In genomic region chr1:38029081-38029681, GRCh38 we compare ENCODE assay signal across 9 cellular contexts. TPM values are rescaled to one million over a fixed set of nuclear protein-coding genes. Genes with fewer than 3 reads are reported as not detected.
A peak's percentile ranks its signal among the peaks of the same experiment; 100 is the strongest.
DNase-seq lines count a peak whose midpoint lies in the region; ATAC-seq and TF ChIP-seq lines count a peak whose summit lies in the region.
"Had no signal": no experiment of that assay in that cellular context is flagged by ENCODE, and none has a peak within 500 bp of the region (broad histone marks: within the 10 kb centered on the region; RNA-seq: fewer than 3 reads in every experiment).

No MANE protein-coding gene starts in this region.

- H3K4me2 ChIP-seq in PC-3 (ENCODE audit: low read length) (peak overlapping the region; percentile 72), smooth muscle cell (peak overlapping the region; percentile 82)

- peak overlapping the region; percentile 18; the same call in 1 of the 2 replicates for H3K9ac ChIP-seq in PC-3 (ENCODE audit: low read length)
- no peak overlapping the region for H3K9ac ChIP-seq in smooth muscle cell (ENCODE audit: low read depth)

- DNase-seq in NCI-H82 (lab: John Stamatoyannopoulos, UW) = peak; percentile 80
- no peak for DNase-seq in NCI-H82 treated with DMSO at 0.1 percent for 48 hours (lab: John Stamatoyannopoulos, UW; ENCODE audit: unreplicated experiment)
- DNase-seq in PC-3 = no peak
- DNase-seq in glutamatergic neuron = peak; percentile 56
- DNase-seq in smooth muscle cell (lab: John Stamatoyannopoulos, UW; ENCODE audit: unreplicated experiment) = no peak
- no peak for DNase-seq in stimulated activated CD4-positive, alpha-beta T cell treated with anti-CD3 and anti-CD28 coated beads, Interleukin-4, amount 100 ng/mL, for 4 hours
- DNase-seq in superior temporal gyrus (ENCODE audit: extremely low spot score) = no peak
- no peak for DNase-seq in GDM1 (lab: John Stamatoyannopoulos, UW)

- no peak overlapping the region for H3K4me3 ChIP-seq in PC-3 (ENCODE audit: low read length)
- H3K4me3 ChIP-seq in smooth muscle cell = no peak overlapping the region

- peak overlapping the region; percentile 65 for H3K27ac ChIP-seq in PC-3 (ENCODE audit: low read length)
- peak overlapping the region; percentile 83 for H3K27ac ChIP-seq in smooth muscle cell (ENCODE audit: low read depth)

- intact Hi-C loops in PC-3 (cut with micrococcal nuclease) = no loop called here

- no peak for TF ChIP-seq CTCF in PC-3 (conservative IDR thresholded peaks at IDR 0.05; ENCODE audit: low read depth, low read length)
- TF ChIP-seq CTCF in glutamatergic neuron (IDR thresholded peaks at IDR 0.05; ENCODE audit: partially characterized antibody, unreplicated experiment) = no peak
- no peak for TF ChIP-seq CTCF in smooth muscle cell (IDR thresholded peaks at IDR 0.05; ENCODE audit: borderline replicate concordance, insufficient read depth, poor library complexity, severe bottlenecking)

- WGBS in smooth muscle cell (ENCODE audit: low lambda C conversion rate) = 41% methylated on average over 23 of the region's 23 CpGs

- H3K27me3 ChIP-seq in PC-3 (ENCODE audit: low read length) (no peaks in the 10 kb centered on the region), smooth muscle cell (ENCODE audit: low read depth) (no peaks in the 10 kb centered on the region)

- no peaks in the 10 kb centered on the region for H3K36me3 Mint-ChIP-seq in glutamatergic neuron (ENCODE audit: unreplicated experiment)

- H4K20me1 ChIP-seq in PC-3 (ENCODE audit: low read length) (no peaks in the 10 kb centered on the region), smooth muscle cell (ENCODE audit: low read depth) (no peaks in the 10 kb centered on the region)

- peak overlapping the region; percentile 72 for H3K4me3 Mint-ChIP-seq in glutamatergic neuron (ENCODE audit: unreplicated experiment)
- H3K4me3 Mint-ChIP-seq: memory B cell had no signal

- H3K36me3 ChIP-seq in PC-3 (ENCODE audit: low read depth, low read length) (peaks cover 16% of the 10 kb centered on the region), smooth muscle cell (ENCODE audit: low read depth) (peaks cover 5% of the 10 kb centered on the region)

- H3F3A ChIP-seq in PC-3 (ENCODE audit: low read length, unreplicated experiment) (no peaks in the 10 kb centered on the region), smooth muscle cell (ENCODE audit: low read depth) (peaks cover 12% of the 10 kb centered on the region)

- H3K27me3 Mint-ChIP-seq in glutamatergic neuron (ENCODE audit: unreplicated experiment) = peaks cover 10% of the 10 kb centered on the region

- H2AFZ ChIP-seq in PC-3 (ENCODE audit: low read length) (0 out of 2 replicates have a peak overlapping the region, but pooled peaks have one; percentile 51), smooth muscle cell (ENCODE audit: low read depth) (no peak overlapping the region)

- BruUV-seq in PC-3 (replicated peaks; lab: Mats Ljungman, UMichigan) = no TSS peak

- H3K4me1 ChIP-seq in PC-3 (ENCODE audit: insufficient read depth, low read length) (peaks cover 33% of the 10 kb centered on the region), smooth muscle cell (ENCODE audit: low read depth) (peaks cover 43% of the 10 kb centered on the region)

- no peak overlapping the region for H3K27ac Mint-ChIP-seq in glutamatergic neuron (ENCODE audit: unreplicated experiment)
- H3K27ac Mint-ChIP-seq: memory B cell had no signal

- H3K4me1 Mint-ChIP-seq in glutamatergic neuron (ENCODE audit: low read depth, unreplicated experiment) = peaks cover 22% of the 10 kb centered on the region

- peaks cover 4% of the 10 kb centered on the region for H3K9me3 Mint-ChIP-seq in glutamatergic neuron (ENCODE audit: unreplicated experiment)
- H3K9me3 Mint-ChIP-seq: memory B cell had no signal

- POLR2A ChIA-PET in PC-3 (lab: Charles Lee; ENCODE audit: unreplicated experiment) = no interaction called here

- no peaks in the 10 kb centered on the region for H3K9me3 ChIP-seq in PC-3 (ENCODE audit: low read length)
- H3K9me3 ChIP-seq in smooth muscle cell (replicated peaks; ENCODE audit: low read depth) = no peaks in the 10 kb centered on the region

- H3K79me2 ChIP-seq in PC-3 (ENCODE audit: low read length) (no peaks in the 10 kb centered on the region), smooth muscle cell (ENCODE audit: low read depth) (no peaks in the 10 kb centered on the region)

- H3K9me2 ChIP-seq in PC-3 (replicated peaks; ENCODE audit: low read length) = no peaks in the 10 kb centered on the region

- peak; percentile 6 for ATAC-seq in PC-3

- CTCF ChIA-PET in PC-3 (lab: Charles Lee) = interaction anchor here (0.6 to 1.2 kb wide), 2 partner anchors 43 to 427 kb away, joined by 4 to 6 read pairs; no protein-coding TSS in a partner anchor

RNA-seq across cellular contexts. Expression of gene UTP11, which starts 16.6 kb away (rescaled TPM):
- total RNA-seq in PC-3 (2014; rRNA removed) (33.8 and 48.1 TPM in 2 replicates), glutamatergic neuron (ENCODE audit: unreplicated experiment) (34.6 TPM), smooth muscle cell (72.4 and 73.5 TPM in 2 replicates)
- polyA plus RNA-seq in smooth muscle cell = 43.7 and 44.4 TPM in 2 replicates

RNA-seq across cellular contexts. Expression of gene POU3F1, which starts 17.4 kb away (rescaled TPM):
- total RNA-seq in PC-3 (2014; rRNA removed) (not detected in 2 replicates), glutamatergic neuron (ENCODE audit: unreplicated experiment) (9.3 TPM), smooth muscle cell (not detected in 2 replicates)
- polyA plus RNA-seq in smooth muscle cell = 0.55 and 1.4 TPM in 2 replicates

RNA-seq across cellular contexts. Expression of gene FHL3, which starts 23.9 kb away (rescaled TPM):
- 3.6 and 6.3 TPM in 2 replicates for total RNA-seq in PC-3 (2014; rRNA removed)
- 20.0 TPM for total RNA-seq in glutamatergic neuron (ENCODE audit: unreplicated experiment)
- total RNA-seq in smooth muscle cell = 29.5 and 32.0 TPM in 2 replicates
- 67.1 and 70.2 TPM in 2 replicates for polyA plus RNA-seq in smooth muscle cell

RNA-seq across cellular contexts. Expression of gene SF3A3, which starts 39.4 kb away (rescaled TPM):
- total RNA-seq in PC-3 (2014; rRNA removed) (103 and 142 TPM in 2 replicates), glutamatergic neuron (ENCODE audit: unreplicated experiment) (73.0 TPM), smooth muscle cell (74.9 and 79.6 TPM in 2 replicates)
- 50.8 and 54.0 TPM in 2 replicates for polyA plus RNA-seq in smooth muscle cell

Comparison
In these comparisons a context has a peak if more than half of its experiments do, and no peak if none do; other contexts are left out.
1. DNase-seq: peak in NCI-H82 (single experiment) and glutamatergic neuron (single experiment); none in NCI-H82 treated with DMSO at 0.1 percent for 48 hours (single experiment), PC-3 (single experiment), smooth muscle cell (single experiment), stimulated activated CD4-positive, alpha-beta T cell treated with anti-CD3 and anti-CD28 coated beads, Interleukin-4, amount 100 ng/mL, for 4 hours (0 of 2), superior temporal gyrus (single experiment) and GDM1 (single experiment).
2. RNA of gene POU3F1, which starts 17.4 kb away (total RNA-seq): 9.3 TPM in glutamatergic neuron (single experiment); not detected in PC-3 and not detected in smooth muscle cell; every median in the first group is over 10 times any median in the second.